In genomic region chr2:19474128-19474527, GRCh38 we compare ENCODE assay signal across 1 cellular context.
TF ChIP-seq lines count a peak whose summit lies in the region.

No MANE protein-coding gene starts in this region.

TF ChIP-seq in H1, 55 proteins besides CTCF, POLR2A, EP300 and RAD21 (continued from another document):
- TF ChIP-seq BCL11A (IDR thresholded peaks at IDR 0.05; ENCODE audit: low read depth in 2 of 2, low read length in 2 of 2): no peak
